In genomic region chr16:75260856-75261589, GRCh38 we compare ENCODE assay signal across 19 cellular contexts. TPM values are rescaled to one million over a fixed set of nuclear protein-coding genes. Genes with fewer than 3 reads are reported as not detected.
A peak's percentile ranks its signal among the peaks of the same experiment; 100 is the strongest.
DNase-seq lines count a peak whose midpoint lies in the region; ATAC-seq, FAIRE-seq and TF ChIP-seq lines count a peak whose summit lies in the region.
"Had no signal": no experiment of that assay in that cellular context is flagged by ENCODE, and none has a peak within 500 bp of the region (broad histone marks: within the 10 kb centered on the region; RNA-seq: fewer than 3 reads in every experiment).

No MANE protein-coding gene starts in this region.

- H3K9me3 ChIP-seq in cardiac muscle cell (ENCODE audit: low read depth): no peaks in the 10 kb centered on the region
- H3K9me3 ChIP-seq in thoracic aorta: no peaks in the 10 kb centered on the region

- H3K27ac ChIP-seq in cardiac muscle cell (peak overlapping the region; percentile 34), caudate nucleus (ENCODE audit: low read depth, low read length) (peak overlapping the region; percentile 44), mesendoderm (ENCODE audit: low read depth, low read length) (no peak overlapping the region), thoracic aorta (peak overlapping the region; percentile 92 to 100)
- H3K27ac ChIP-seq: C4-2B had no signal

- intact Hi-C loops in Right ventricle myocardium superior (cut with DNase I): loop anchor here (5.0 kb wide), 1 partner anchor 46 kb away; no protein-coding TSS in a partner anchor

- no peak overlapping the region for H3K4me3 ChIP-seq in cardiac muscle cell
- H3K4me3 ChIP-seq in mesendoderm (ENCODE audit: low read length): no peak overlapping the region
- no peak overlapping the region for H3K4me3 ChIP-seq in thoracic aorta

- H3K4me1 ChIP-seq in cardiac muscle cell (ENCODE audit: low read depth) (peaks cover 57% of the 10 kb centered on the region), mesendoderm (ENCODE audit: control insufficient read depth, low read depth, low read length) (peaks cover 17% of the 10 kb centered on the region), thoracic aorta (ENCODE audit: control insufficient read depth in 1 of 2, low read depth in 2 of 2) (peaks cover 52 to 88% of the 10 kb centered on the region in 2 donors)

- no peak overlapping the region for H3K9ac ChIP-seq in mesendoderm (ENCODE audit: low read length)

- no peak overlapping the region for H3K18ac ChIP-seq in mesendoderm (ENCODE audit: low read length)

- FAIRE-seq in GM12891 (lab: Jason Lieb, UNC): no peak
- FAIRE-seq: A204.1, GM18507 had no signal

- peaks cover 49% of the 10 kb centered on the region for H3K79me1 ChIP-seq in mesendoderm (ENCODE audit: low read length)

- TF ChIP-seq CTCF in cardiac muscle cell (IDR thresholded peaks at IDR 0.05; ENCODE audit: low read depth, low read length) (no peak), thoracic aorta (IDR thresholded peaks at IDR 0.05) (no peak)

- no peak overlapping the region for H2BK120ac ChIP-seq in mesendoderm (ENCODE audit: low read depth, low read length)

- no peak for DNase-seq in cardiac muscle cell (ENCODE audit: low read depth in 1 of 2, low spot score in 1 of 2)
- DNase-seq in Right ventricle myocardium superior: no peak
- DNase-seq in caudate nucleus (lab: John Stamatoyannopoulos, UW): no peak
- no peak for DNase-seq in mesendoderm
- DNase-seq in thoracic aorta (ENCODE audit: low spot score): no peak
- no peak for DNase-seq in GM12891 (ENCODE audit: insufficient read length, low spot score)
- DNase-seq in AG08395 (ENCODE audit: low spot score): no peak
- DNase-seq: activated CD4-positive, CD25-positive, alpha-beta regulatory T cell treated with anti-CD3 and anti-CD28 coated beads, Interleukin-2, amount 50 U/mL, for 72 hours; anterior cingulate cortex; kidney glomerular epithelial cell; NCI-H1105 treated with DMSO at 0.1 percent for 48 hours; stimulated activated CD4-positive, alpha-beta T cell treated with anti-CD3 and anti-CD28 coated beads, Interleukin-12 subunit alpha, Interleukin-12 subunit beta, amount 100 ng/mL, for 4 hours; stimulated activated naive B cell treated with anti-CD40 and anti-IgM and Interleukin-4, amounts not matched to agents 10 μg/mL and 1 μg/mL and 100 μg/mL, for 72 hours had no signal

- peaks cover 3% of the 10 kb centered on the region for H3K36me3 ChIP-seq in cardiac muscle cell
- H3K36me3 ChIP-seq in mesendoderm (ENCODE audit: control insufficient read depth, insufficient read depth, low read length): peaks cover 2% of the 10 kb centered on the region
- H3K36me3 ChIP-seq in thoracic aorta: no peaks in the 10 kb centered on the region

- H2AK5ac ChIP-seq in mesendoderm (ENCODE audit: low read length): no peak overlapping the region

- H3K56ac ChIP-seq in mesendoderm (ENCODE audit: low read length): peak overlapping the region; percentile 9

- no CpG with 5 or more reads among the region's 10 CpGs for WGBS in mesendoderm (ENCODE audit: extremely low coverage, insufficient coverage, low lambda C conversion rate)

- no peak overlapping the region for H3K23ac ChIP-seq in mesendoderm (ENCODE audit: low read length)

- no peak overlapping the region for H4K5ac ChIP-seq in mesendoderm (ENCODE audit: low read length)

- no peaks in the 10 kb centered on the region for H3K27me3 ChIP-seq in cardiac muscle cell
- H3K27me3 ChIP-seq in mesendoderm (ENCODE audit: insufficient read depth, low read length, poor library complexity): no peaks in the 10 kb centered on the region
- H3K27me3 ChIP-seq in thoracic aorta (replicated peaks; ENCODE audit: insufficient read depth): no peaks in the 10 kb centered on the region

- no peak for ATAC-seq in Right ventricle myocardium superior (ENCODE audit: poor library complexity)
- no peak for ATAC-seq in thoracic aorta (ENCODE audit: insufficient number of reproducible peaks, low FRiP score, low read depth)
- ATAC-seq in GM19035 (IDR thresholded peaks at IDR 0.05; ENCODE audit: unreplicated experiment): no peak
- ATAC-seq: stimulated activated naive B cell treated with anti-CD40 and anti-IgM and Interleukin-4, amounts not matched to agents 10 μg/mL and 1 μg/mL and 100 μg/mL, for 72 hours had no signal

- H4K8ac ChIP-seq in mesendoderm (ENCODE audit: low read depth, low read length): no peak overlapping the region

- no peak for TF ChIP-seq POLR2A in GM12891 (IDR thresholded peaks at IDR 0.05; ENCODE audit: low read depth, low read length)

- peaks cover 81% of the 10 kb centered on the region for H3K79me2 ChIP-seq in mesendoderm (ENCODE audit: control insufficient read depth, insufficient read depth, low read length)

- H3K4ac ChIP-seq in mesendoderm (ENCODE audit: low read depth, low read length): no peak overlapping the region

- no peak overlapping the region for H3K4me2 ChIP-seq in mesendoderm (ENCODE audit: low read length)

- H2BK15ac ChIP-seq in mesendoderm (replicated peaks; ENCODE audit: low read depth): no peak overlapping the region

- no peak overlapping the region for H2BK5ac ChIP-seq in mesendoderm (ENCODE audit: low read length)

TF ChIP-seq in GM12891, 5 proteins besides CTCF, POLR2A, EP300 and RAD21:
- TF ChIP-seq SPI1 (IDR thresholded peaks at IDR 0.05; ENCODE audit: low read depth, low read length) (no peak), POU2F2 (IDR thresholded peaks at IDR 0.05; ENCODE audit: low read depth, low read length) (no peak), POLR2AphosphoS5 (IDR thresholded peaks at IDR 0.05; ENCODE audit: low read depth, low read length) (no peak), PAX5 (IDR thresholded peaks at IDR 0.05; ENCODE audit: insufficient read depth, low read length, severe bottlenecking) (no peak), TAF1 (IDR thresholded peaks at IDR 0.05; ENCODE audit: low read depth, low read length) (no peak)

RNA-seq across cellular contexts. Expression of gene BCAR1, which starts 9.6 kb away (rescaled TPM):
- total RNA-seq in cardiac muscle cell (105 and 121 TPM in 2 replicates), Right ventricle myocardium superior (75.4 TPM), thoracic aorta (100 to 1,000 TPM; 116 to 166 TPM)
- polyA plus RNA-seq in cardiac muscle cell: 83.7 and 106 TPM in 2 replicates
- 108 TPM for polyA plus RNA-seq in mesendoderm (2013, experiment 1 of 2)
- polyA plus RNA-seq in mesendoderm (2013, experiment 2 of 2): 108 TPM
- polyA plus RNA-seq in GM12891 (2012; ENCODE audit: low read depth, missing spikeins): 13.4 TPM

RNA-seq across cellular contexts. Expression of gene CTRB1, which starts 42.2 kb away (rescaled TPM):
- not detected in 2 replicates for total RNA-seq in cardiac muscle cell
- 0.22 and 1.1 TPM in 2 replicates for polyA plus RNA-seq in cardiac muscle cell
- not detected for total RNA-seq in Right ventricle myocardium superior
- polyA plus RNA-seq in mesendoderm (2013, experiment 1 of 2): not detected
- polyA plus RNA-seq in mesendoderm (2013, experiment 2 of 2): 0.04 TPM
- total RNA-seq in thoracic aorta: 1 to 10 TPM; 4.9 to 9.3 TPM
- not detected for polyA plus RNA-seq in GM12891 (2012; ENCODE audit: low read depth, missing spikeins)
- total RNA-seq: dermis microvascular lymphatic vessel endothelial cell, ureter had no signal

RNA-seq across cellular contexts. Expression of gene CTRB2, which starts 54.1 kb away (rescaled TPM):
- total RNA-seq in cardiac muscle cell (0.63 TPM in 1 of 2 replicates, not detected in the other), Right ventricle myocardium superior (not detected), thoracic aorta (10 to 100 TPM; 12.5 TPM)
- polyA plus RNA-seq in cardiac muscle cell: 0.76 TPM in 1 of 2 replicates, not detected in the other
- polyA plus RNA-seq in mesendoderm (2013, experiment 1 of 2): 0.06 TPM
- polyA plus RNA-seq in mesendoderm (2013, experiment 2 of 2): not detected
- not detected for polyA plus RNA-seq in GM12891 (2012; ENCODE audit: low read depth, missing spikeins)
- total RNA-seq: dermis microvascular lymphatic vessel endothelial cell, ureter had no signal
